8 cellular contexts compared by ENCODE assay signal in the genomic region with DNA sequence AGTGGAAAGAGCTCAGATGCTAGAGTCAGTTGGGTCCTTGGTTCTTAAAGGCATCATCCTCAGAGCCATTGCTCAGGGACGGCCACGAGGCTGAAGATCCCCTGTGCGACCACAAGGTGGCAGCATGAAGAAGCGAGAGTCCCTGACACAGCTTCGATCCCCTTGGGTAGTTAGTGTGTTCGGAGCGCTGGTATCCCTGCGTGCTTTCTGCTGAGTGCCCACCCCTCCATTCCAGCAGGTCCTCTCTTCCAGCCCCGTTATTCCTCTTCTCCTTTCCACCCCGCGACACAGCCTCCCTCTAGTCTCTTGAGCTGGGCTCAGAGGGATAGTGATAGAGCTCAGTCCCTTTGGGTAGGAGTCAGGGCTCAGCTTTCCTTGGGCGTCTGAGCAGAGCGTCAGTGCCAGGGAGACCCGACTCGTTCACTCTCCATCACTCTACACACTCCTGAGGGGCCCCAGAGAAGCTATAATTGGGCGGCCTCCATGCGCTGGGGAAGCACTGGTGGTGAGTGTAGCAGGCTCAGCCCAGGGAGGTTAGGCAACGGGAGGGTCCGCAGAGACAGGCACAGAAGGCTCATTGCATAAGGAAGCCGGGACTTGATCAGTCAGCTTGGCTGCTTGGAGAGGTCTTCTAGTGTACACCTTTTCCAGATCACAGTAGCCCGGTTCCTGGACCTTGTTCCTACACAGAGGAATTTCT. TPM values are rescaled to one million over a fixed set of nuclear protein-coding genes. Genes with fewer than 3 reads are reported as not detected.
A peak's percentile ranks its signal among the peaks of the same experiment; 100 is the strongest.
DNase-seq lines count a peak whose midpoint lies in the region; ATAC-seq and TF ChIP-seq lines count a peak whose summit lies in the region.

A gene with protein sequence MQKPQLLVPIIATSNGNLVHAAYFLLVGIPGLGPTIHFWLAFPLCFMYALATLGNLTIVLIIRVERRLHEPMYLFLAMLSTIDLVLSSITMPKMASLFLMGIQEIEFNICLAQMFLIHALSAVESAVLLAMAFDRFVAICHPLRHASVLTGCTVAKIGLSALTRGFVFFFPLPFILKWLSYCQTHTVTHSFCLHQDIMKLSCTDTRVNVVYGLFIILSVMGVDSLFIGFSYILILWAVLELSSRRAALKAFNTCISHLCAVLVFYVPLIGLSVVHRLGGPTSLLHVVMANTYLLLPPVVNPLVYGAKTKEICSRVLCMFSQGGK (plus strand): TSS at position 516 of the 700 bp plus-strand sequence. CDS start 2,314 bp downstream, outside the sequence.

- no peak for TF ChIP-seq POLR2A in esophagus muscularis mucosa (IDR thresholded peaks at IDR 0.05; ENCODE audit: low read depth)

- intact Hi-C loops in esophagus muscularis mucosa (cut with DNase I): loop anchor here (2.0 to 5.0 kb wide), 2 partner anchors 190 to 365 kb away; no protein-coding TSS in a partner anchor

- H3K36me3 Mint-ChIP-seq in naive B cell: no peaks in the 10 kb centered on the region
- no peaks in the 10 kb centered on the region for H3K36me3 Mint-ChIP-seq in stimulated activated effector memory CD8-positive, alpha-beta T cell treated with anti-CD3 and anti-CD28 coated beads, Interleukin-12 subunit alpha, Interleukin-12 subunit beta, amount 100 ng/mL, for 72 hours

- peaks cover 10 to 23% (median 21%) of the 10 kb centered on the region in 3 donors for H3K27me3 Mint-ChIP-seq in naive B cell

- H3K4me3 Mint-ChIP-seq in naive B cell: no peak within 1 kb of the TSS
- no peak within 1 kb of the TSS for H3K4me3 Mint-ChIP-seq in stimulated activated effector memory CD8-positive, alpha-beta T cell treated with anti-CD3 and anti-CD28 coated beads, Interleukin-12 subunit alpha, Interleukin-12 subunit beta, amount 100 ng/mL, for 72 hours

- WGBS in esophagus muscularis mucosa: 29% methylated on average over 21 of the region's 21 CpGs

- no peak within 1 kb of the TSS for H3K27ac ChIP-seq in esophagus muscularis mucosa (replicated peaks in 1 of 4)

- no peak within 1 kb of the TSS for H3K27ac Mint-ChIP-seq in naive B cell
- no peak within 1 kb of the TSS for H3K27ac Mint-ChIP-seq in stimulated activated effector memory CD8-positive, alpha-beta T cell treated with anti-CD3 and anti-CD28 coated beads, Interleukin-12 subunit alpha, Interleukin-12 subunit beta, amount 100 ng/mL, for 72 hours

- no peaks in the 10 kb centered on the region for H3K9me3 ChIP-seq in esophagus muscularis mucosa

- H3K4me3 ChIP-seq in esophagus muscularis mucosa: peak within 1 kb of the TSS; percentile 28 to 49 (median 38)

- DNase-seq in DMS114 treated with DMSO at 0.1 percent for 48 hours (lab: John Stamatoyannopoulos, UW; ENCODE audit: unreplicated experiment): peak; percentile 9
- DNase-seq in HT-29 (ENCODE audit: low spot score): peak; percentile 88
- DNase-seq in NOMO-1 treated with dmso at 0.1 percent for 144 hours (lab: John Stamatoyannopoulos, UW; ENCODE audit: unreplicated experiment): peak; percentile 8
- peak; percentile 34 for DNase-seq in activated CD8-positive, alpha-beta memory T cell treated with anti-CD3 and anti-CD28 coated beads, Interleukin-2, amount 50 U/mL, for 24 hours (ENCODE audit: extremely low read depth)
- DNase-seq in esophagus muscularis mucosa (ENCODE audit: extremely low spot score): peak; percentile 89
- peak; percentile 49 for DNase-seq in naive B cell
- peak; percentile 64 to 86 for DNase-seq in stimulated activated effector memory CD8-positive, alpha-beta T cell treated with anti-CD3 and anti-CD28 coated beads, Interleukin-12 subunit alpha, Interleukin-12 subunit beta, amount 100 ng/mL, for 72 hours (ENCODE audit: low spot score in 2 of 2)

- H3K9me3 Mint-ChIP-seq in naive B cell: peaks cover 0 to 3% (median 0%) of the 10 kb centered on the region in 7 donors
- H3K9me3 Mint-ChIP-seq in stimulated activated effector memory CD8-positive, alpha-beta T cell treated with anti-CD3 and anti-CD28 coated beads, Interleukin-12 subunit alpha, Interleukin-12 subunit beta, amount 100 ng/mL, for 72 hours: no peaks in the 10 kb centered on the region

- H3K4me1 Mint-ChIP-seq in naive B cell: no peaks in the 10 kb centered on the region
- H3K4me1 Mint-ChIP-seq in stimulated activated effector memory CD8-positive, alpha-beta T cell treated with anti-CD3 and anti-CD28 coated beads, Interleukin-12 subunit alpha, Interleukin-12 subunit beta, amount 100 ng/mL, for 72 hours: no peaks in the 10 kb centered on the region

- peak; percentile 80 to 94 (median 85) for TF ChIP-seq CTCF in esophagus muscularis mucosa (IDR thresholded peaks at IDR 0.05)

- no peaks in the 10 kb centered on the region for H3K36me3 ChIP-seq in esophagus muscularis mucosa

- TF ChIP-seq EP300 in esophagus muscularis mucosa (IDR thresholded peaks at IDR 0.05): no peak

- ATAC-seq in GM21390 (IDR thresholded peaks at IDR 0.05; ENCODE audit: unreplicated experiment) (peak; percentile 96), naive B cell (ENCODE audit: low read depth in 2 of 2) (peak; percentile 66 to 80)
- peak; percentile 83 for ATAC-seq in stimulated activated effector memory CD8-positive, alpha-beta T cell treated with anti-CD3 and anti-CD28 coated beads, Interleukin-12 subunit alpha, Interleukin-12 subunit beta, amount 100 ng/mL, for 72 hours

- H3K4me1 ChIP-seq in esophagus muscularis mucosa: peaks cover 4 to 18% (median 7%) of the 10 kb centered on the region in 4 donors

- no peaks in the 10 kb centered on the region for H3K27me3 ChIP-seq in esophagus muscularis mucosa

RNA-seq across cellular contexts. Expression of the gene that starts here (rescaled TPM):
- not detected in 2 replicates for total RNA-seq in HT-29 (2014; rRNA removed; shearing (Covaris generic))
- not detected for total RNA-seq in esophagus muscularis mucosa
- polyA plus RNA-seq in naive B cell (ENCODE audit: low read depth in 6 of 6): not detected

Comparison
In these comparisons a context has a peak if more than half of its experiments do, and no peak if none do; other contexts are left out.
1. Peak in DNase-seq in HT-29; RNA of the gene not detected or under 1 TPM.
2. Peak in DNase-seq and H3K4me3 ChIP-seq in esophagus muscularis mucosa; RNA of the gene not detected or under 1 TPM.
3. Peak in DNase-seq and ATAC-seq in naive B cell; RNA of the gene not detected or under 1 TPM.
4. DNase-seq: peak in every context shown above with its lines; median percentile 89 in esophagus muscularis mucosa; 88 in HT-29; 75 in stimulated activated effector memory CD8-positive, alpha-beta T cell treated with anti-CD3 and anti-CD28 coated beads, Interleukin-12 subunit alpha, Interleukin-12 subunit beta, amount 100 ng/mL, for 72 hours; 49 in naive B cell; 34 in activated CD8-positive, alpha-beta memory T cell treated with anti-CD3 and anti-CD28 coated beads, Interleukin-2, amount 50 U/mL, for 24 hours; 9 in DMS114 treated with DMSO at 0.1 percent for 48 hours; 8 in NOMO-1 treated with dmso at 0.1 percent for 144 hours.